Comparison of ENCODE assay signal across 9 cellular contexts in genomic region chr7:116187400-116187799, GRCh38. TPM values are rescaled to one million over a fixed set of nuclear protein-coding genes. Genes with fewer than 3 reads are reported as not detected.
"Had no signal": no experiment of that assay in that cellular context is flagged by ENCODE, and none has a peak within 500 bp of the region (broad histone marks: within the 10 kb centered on the region; RNA-seq: fewer than 3 reads in every experiment).

No MANE protein-coding gene starts in this region.

- DNase-seq: GDM1, GF-D8 had no signal

- H3K4me3 ChIP-seq: GM12878 had no signal

- FAIRE-seq: G401.6, GM12878, GM12891, GM12892, GM18507, GM19239 had no signal

- ATAC-seq: GM12878 had no signal

RNA-seq across cellular contexts. Expression of gene TES, which starts 22.9 kb away (rescaled TPM):
- total RNA-seq: G401 had no signal
